Comparison of ENCODE assay signal across 18 cellular contexts in the genomic region with DNA sequence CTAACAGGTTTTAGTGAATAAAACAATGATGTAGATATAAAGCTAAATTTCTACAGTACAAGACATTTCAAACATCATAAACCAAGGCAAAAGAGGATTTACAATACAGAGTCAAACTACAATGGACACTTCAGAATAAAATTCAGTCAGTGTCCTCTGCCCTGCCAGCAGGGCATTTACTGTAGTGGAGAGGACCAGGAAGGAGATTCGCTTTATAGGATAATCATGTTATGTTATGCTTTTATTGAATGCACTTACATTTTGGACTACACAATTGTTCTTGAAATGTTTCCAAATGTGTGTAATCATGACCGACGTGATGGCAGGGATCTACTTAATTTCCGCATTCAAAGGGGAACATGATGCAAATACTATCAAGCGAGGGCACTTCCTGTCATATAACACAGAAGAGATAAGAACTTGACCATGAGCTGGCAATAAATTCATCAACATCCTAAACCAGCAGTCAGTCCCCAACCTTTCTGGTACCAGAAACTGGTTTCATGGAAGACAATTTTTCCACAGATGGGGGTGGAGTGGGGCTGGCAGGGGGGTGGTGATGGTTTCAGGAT.
DNase-seq lines count a peak whose midpoint lies in the region; ATAC-seq and TF ChIP-seq lines count a peak whose summit lies in the region.
"Had no signal": no experiment of that assay in that cellular context is flagged by ENCODE, and none has a peak within 500 bp of the region (broad histone marks: within the 10 kb centered on the region; RNA-seq: fewer than 3 reads in every experiment).

No MANE protein-coding gene starts in this region.

- ATAC-seq in left colon (peak; percentile 95), HG03565 (IDR thresholded peaks at IDR 0.05; ENCODE audit: unreplicated experiment) (no peak)

- POLR2A ChIA-PET in GM10248 (lab: Yijun Ruan, JAX) = no interaction called here

- peak; percentile 53 for DNase-seq in DMS153 (lab: John Stamatoyannopoulos, UW)
- DNase-seq in OCI-M1 (lab: John Stamatoyannopoulos, UW) = peak; percentile 76
- peak; percentile 12 to 27 for DNase-seq in left colon
- no peak for DNase-seq in T1000 (lab: John Stamatoyannopoulos, UW)
- no peak for DNase-seq in stimulated activated naive CD4-positive, alpha-beta T cell treated with Interleukin-2 at 50 U/mL for 16 hours (lab: John Stamatoyannopoulos, UW)
- no peak for DNase-seq in GM10248 (ENCODE audit: extremely low spot score)
- DNase-seq: 8988T; CD4-positive, alpha-beta memory T cell; EL; MM.1S; NCI-H1092; NCI-H1436; NCI-H187 treated with DMSO at 0.1 percent for 48 hours; NCI-H226; NCI-H510A treated with DMSO at 0.1 percent for 48 hours; NCI-H748 treated with DMSO at 0.1 percent for 48 hours had no signal

- no peak; the same call in 1 of the 2 replicates for TF ChIP-seq CTCF in VCaP (conservative IDR thresholded peaks at IDR 0.05)
- no peak for TF ChIP-seq CTCF in GM10248 (IDR thresholded peaks at IDR 0.05; ENCODE audit: control extremely low read depth, extremely low read depth, low read depth, missing control alignments)

- intact Hi-C loops in left colon (cut with DNase I, micrococcal nuclease) = no loop called here

- CTCF ChIA-PET in GM10248 (lab: Yijun Ruan, JAX) = no interaction called here

- H3K27ac ChIP-seq in VCaP = peak overlapping the region; percentile 35

Comparison
In these comparisons a context has a peak if more than half of its experiments do, and no peak if none do; other contexts are left out.
1. DNase-seq: peak in DMS153 (single experiment), OCI-M1 (single experiment) and left colon (2 of 2); none in T1000 (single experiment), stimulated activated naive CD4-positive, alpha-beta T cell treated with Interleukin-2 at 50 U/mL for 16 hours (single experiment) and GM10248 (single experiment).